In genomic region chr4:41885456-41885855, GRCh38 we compare ENCODE assay signal across 16 cellular contexts. TPM values are rescaled to one million over a fixed set of nuclear protein-coding genes. Genes with fewer than 3 reads are reported as not detected.
A peak's percentile ranks its signal among the peaks of the same experiment; 100 is the strongest.
DNase-seq lines count a peak whose midpoint lies in the region; ATAC-seq and TF ChIP-seq lines count a peak whose summit lies in the region.
"Had no signal": no experiment of that assay in that cellular context is flagged by ENCODE, and none has a peak within 500 bp of the region (broad histone marks: within the 10 kb centered on the region; RNA-seq: fewer than 3 reads in every experiment).

No MANE protein-coding gene starts in this region.

- H3K9me3 ChIP-seq in breast epithelium = no peaks in the 10 kb centered on the region
- H3K9me3 ChIP-seq: Caco-2 had no signal

- ATAC-seq in SK-N-SH treated with all-trans-retinoic acid at 6 μM for 48 hours (no peak), GM21360 (IDR thresholded peaks at IDR 0.05; ENCODE audit: unreplicated experiment) (no peak)
- ATAC-seq: CD8-positive, alpha-beta T cell had no signal

- no peaks in the 10 kb centered on the region for H3K36me3 ChIP-seq in breast epithelium
- H3K36me3 ChIP-seq: BLaER1 treated with 17β-estradiol and CSF1 and Interleukin-3, amounts not matched to agents 10 nM and 100 nM had no signal

- H3K4me3 Mint-ChIP-seq in MCF 10A (ENCODE audit: unreplicated experiment) = no peak overlapping the region
- H3K4me3 Mint-ChIP-seq: CD4-positive, alpha-beta T cell; CD8-positive, alpha-beta T cell had no signal

- no peaks in the 10 kb centered on the region for H3K27me3 Mint-ChIP-seq in MCF 10A (ENCODE audit: insufficient read depth, unreplicated experiment)

- peaks cover 15% of the 10 kb centered on the region for H3K4me1 Mint-ChIP-seq in MCF 10A (ENCODE audit: insufficient read depth, unreplicated experiment)

- intact Hi-C loops in MCF 10A (cut with micrococcal nuclease) = loop anchor here (5.0 to 10.0 kb wide), 2 partner anchors 628 to 629 kb away; partner anchors contain the start of gene UCHL1
- intact Hi-C loops in breast epithelium (cut with DNase I; ENCODE audit: low total_unique reads) = loop anchor here (10.0 kb wide), 2 partner anchors 471 to 631 kb away; partner anchors contain the start of gene UCHL1

- DNase-seq in MCF 10A (ENCODE audit: unreplicated experiment) (no peak), breast epithelium (ENCODE audit: low spot score in 2 of 2) (no peak), SK-N-DZ (ENCODE audit: low spot score) (peak; percentile 92), NCI-H69 (lab: John Stamatoyannopoulos, UW) (no peak)
- DNase-seq: 8988T; ACHN; Caco-2; Calu3; CD4-positive, alpha-beta T cell; CD8-positive, alpha-beta T cell; DMS79 treated with DMSO at 0.1 percent for 48 hours; GF-D8 had no signal

- CTCF ChIA-PET in MCF 10A (lab: Yijun Ruan, JAX) = interaction anchor here (0.6 to 8.7 kb wide), 8 partner anchors 98 to 586 kb away, joined by 3 to 193 read pairs (median 4); no protein-coding TSS in a partner anchor

- no peak overlapping the region for H3K4me3 ChIP-seq in breast epithelium
- H3K4me3 ChIP-seq: BLaER1 treated with 17β-estradiol and CSF1 and Interleukin-3, amounts not matched to agents 10 nM and 100 nM had no signal

- peak overlapping the region; percentile 65 for H3K27ac Mint-ChIP-seq in MCF 10A (ENCODE audit: low read depth, unreplicated experiment)
- H3K27ac Mint-ChIP-seq: CD4-positive, alpha-beta T cell; CD8-positive, alpha-beta T cell had no signal

- TF ChIP-seq CTCF in MCF 10A (IDR thresholded peaks at IDR 0.05; ENCODE audit: unreplicated experiment) = no peak
- no peak for TF ChIP-seq CTCF in breast epithelium (IDR thresholded peaks at IDR 0.05)

- peaks cover 6% of the 10 kb centered on the region for H3K36me3 Mint-ChIP-seq in MCF 10A (ENCODE audit: insufficient read depth, unreplicated experiment)
- H3K36me3 Mint-ChIP-seq: CD8-positive, alpha-beta T cell had no signal

- H3K27me3 ChIP-seq in breast epithelium = peaks cover 0 to 22% of the 10 kb centered on the region in 2 donors

- no TSS peak for BruUV-seq in MCF 10A (replicated peaks; lab: Mats Ljungman, UMichigan)

- no peaks in the 10 kb centered on the region for H3K9me3 Mint-ChIP-seq in MCF 10A (ENCODE audit: unreplicated experiment)
- H3K9me3 Mint-ChIP-seq: CD4-positive, alpha-beta T cell; CD8-positive, alpha-beta T cell had no signal

- POLR2A ChIA-PET in MCF 10A (lab: Yijun Ruan, JAX) = interaction anchor here (4.1 to 7.6 kb wide), 2 partner anchors 185 to 191 kb away, joined by 59 to 74 read pairs; no protein-coding TSS in a partner anchor

- TF ChIP-seq POLR2A in breast epithelium (IDR thresholded peaks at IDR 0.05) = no peak

- peaks cover 0 to 12% of the 10 kb centered on the region in 2 donors for H3K4me1 ChIP-seq in breast epithelium
- H3K4me1 ChIP-seq: Caco-2 had no signal

- no peak overlapping the region for H3K27ac ChIP-seq in breast epithelium
- H3K27ac ChIP-seq: BLaER1 treated with 17β-estradiol and CSF1 and Interleukin-3, amounts not matched to agents 10 nM and 100 nM; C4-2B had no signal

TF ChIP-seq in SK-N-SH treated with all-trans-retinoic acid at 6 μM for 48 hours, 23 proteins besides CTCF, POLR2A, EP300 and RAD21:
- no peak for TF ChIP-seq SNAI2 (CRISPR knock-in tag; IDR thresholded peaks at IDR 0.05)
- TF ChIP-seq TSHZ2 (CRISPR knock-in tag; IDR thresholded peaks at IDR 0.05) = peak; percentile 92

RNA-seq across cellular contexts. Expression of gene TMEM33, which starts 49.8 kb away (rescaled TPM):
- total RNA-seq in MCF 10A (2022) = 101 and 117 TPM in 2 replicates
- total RNA-seq in breast epithelium = 10 to 100 TPM; 35.7 to 52.7 (median 42.0) TPM
- 29.0 and 36.1 TPM in 2 replicates for polyA plus RNA-seq in SK-N-DZ (2014; cell fraction: cytosol; rRNA removed)
- polyA plus RNA-seq in SK-N-DZ (2014; cell fraction: nucleus; rRNA removed) = 8.9 and 21.1 TPM in 2 replicates
